Comparison of ENCODE assay signal across 20 cellular contexts in genomic region chr19:31126236-31126635, GRCh38.
"Had no signal": no experiment of that assay in that cellular context is flagged by ENCODE, and none has a peak within 500 bp of the region (broad histone marks: within the 10 kb centered on the region; RNA-seq: fewer than 3 reads in every experiment).

No MANE protein-coding gene starts in this region.

- H3K9me3 Mint-ChIP-seq: activated naive CD4-positive, alpha-beta T cell treated with anti-CD3 and anti-CD28 coated beads, Interleukin-2, amount 50 U/mL, for 24 hours had no signal

- H3K36me3 ChIP-seq: gastroesophageal sphincter, ovary, tibial artery had no signal

- FAIRE-seq: islet of Langerhans, urothelium cell line had no signal

- H3K27me3 ChIP-seq: gastroesophageal sphincter, ovary, tibial artery had no signal

- H3K36me3 Mint-ChIP-seq: activated naive CD4-positive, alpha-beta T cell treated with anti-CD3 and anti-CD28 coated beads, Interleukin-2, amount 50 U/mL, for 24 hours; WTC11 had no signal

- H3K27ac ChIP-seq: tibial artery had no signal

- H3K4me3 ChIP-seq: gastroesophageal sphincter, lung, ovary, tibial artery had no signal

- H3K27ac Mint-ChIP-seq: activated CD8-positive, alpha-beta T cell treated with anti-CD3 and anti-CD28 coated beads for 36 hours; activated naive CD4-positive, alpha-beta T cell treated with anti-CD3 and anti-CD28 coated beads, Interleukin-2, amount 50 U/mL, for 24 hours; T-helper 1 cell treated with Interleukin-12 subunit alpha and Interleukin-12 subunit beta and Interleukin-4 antibody, amounts not matched to agents 30 μg/mL and 1 μg/mL, for 36 hours; WTC11 had no signal

- ATAC-seq: activated CD8-positive, alpha-beta T cell treated with anti-CD3 and anti-CD28 coated beads for 36 hours; gastroesophageal sphincter; sciatic nerve; WTC11 had no signal

- H3K9me3 ChIP-seq: gastroesophageal sphincter, ovary, tibial artery had no signal

- H3K27me3 Mint-ChIP-seq: activated naive CD4-positive, alpha-beta T cell treated with anti-CD3 and anti-CD28 coated beads, Interleukin-2, amount 50 U/mL, for 24 hours had no signal

- H3K4me1 ChIP-seq: tibial artery had no signal

- H3K4me3 Mint-ChIP-seq: activated CD8-positive, alpha-beta T cell treated with anti-CD3 and anti-CD28 coated beads for 36 hours; activated naive CD4-positive, alpha-beta T cell treated with anti-CD3 and anti-CD28 coated beads, Interleukin-2, amount 50 U/mL, for 24 hours; neural crest cell; T-helper 1 cell treated with Interleukin-12 subunit alpha and Interleukin-12 subunit beta and Interleukin-4 antibody, amounts not matched to agents 30 μg/mL and 1 μg/mL, for 36 hours; WTC11 had no signal

- DNase-seq: activated CD4-positive, alpha-beta T cell treated with anti-CD3 and anti-CD28 coated beads for 4 hours; activated CD8-positive, alpha-beta T cell treated with anti-CD3 and anti-CD28 coated beads for 36 hours; activated effector memory CD4-positive, alpha-beta T cell treated with anti-CD3 and anti-CD28 coated beads, Interleukin-2, amount 50 U/mL, for 16 hours; activated T-cell treated with anti-CD3 and anti-CD28 coated beads, Interleukin-2, amount 50 U/mL, for 48 hours; amniotic stem cell; effector memory CD4-positive, alpha-beta T cell; midbrain; ovary; stimulated activated CD4-positive, alpha-beta T cell treated with anti-CD3 and anti-CD28 coated beads, Interleukin-2, amount 100 ng/mL, for 48 hours; stimulated activated naive CD4-positive, alpha-beta T cell; tibial artery had no signal
